In genomic region chr1:55060133-55060999, GRCh38 we compare ENCODE assay signal across 11 cellular contexts. TPM values are rescaled to one million over a fixed set of nuclear protein-coding genes. Genes with fewer than 3 reads are reported as not detected.
DNase-seq lines count a peak whose midpoint lies in the region; TF ChIP-seq lines count a peak whose summit lies in the region.
"Had no signal": no experiment of that assay in that cellular context is flagged by ENCODE, and none has a peak within 500 bp of the region (broad histone marks: within the 10 kb centered on the region; RNA-seq: fewer than 3 reads in every experiment).

No MANE protein-coding gene starts in this region.

- DNase-seq in DMS79 treated with DMSO at 0.1 percent for 48 hours (lab: John Stamatoyannopoulos, UW), result peak; percentile 72
- peak; percentile 31 for DNase-seq in GM20000 (ENCODE audit: low spot score)
- peak; percentile 74 for DNase-seq in NCI-H69 (lab: John Stamatoyannopoulos, UW)
- DNase-seq in epithelial cell of prostate (ENCODE audit: low read depth, low spot score), result no peak
- no peak for DNase-seq in amniotic stem cell (lab: John Stamatoyannopoulos, UW)
- DNase-seq in stomach, result no peak
- no peak for DNase-seq in GM10248 (ENCODE audit: extremely low spot score)
- no peak for DNase-seq in HuH-7 (ENCODE audit: low spot score)
- DNase-seq: MV-4-11 had no signal

- 89 to 94% (median 91%) methylated on average over 14 of the region's 14 CpGs for WGBS in stomach, 5 donors

- intact Hi-C loops in stomach (cut with DNase I; ENCODE audit: low total_unique reads), result no loop called here

- no peak for TF ChIP-seq POLR2A in stomach (IDR thresholded peaks at IDR 0.05)

- no peaks in the 10 kb centered on the region for H3K27me3 ChIP-seq in stomach

- H3K4me3 ChIP-seq in stomach, result no peak overlapping the region
- H3K4me3 ChIP-seq: lung had no signal

- TF ChIP-seq EP300 in stomach (IDR thresholded peaks at IDR 0.05), result no peak

- peaks cover 0 to 17% (median 7%) of the 10 kb centered on the region in 4 donors for H3K4me1 ChIP-seq in stomach

- no peaks in the 10 kb centered on the region for H3K36me3 ChIP-seq in stomach

- peak overlapping the region; percentile 19 for H3K27ac ChIP-seq in epithelial cell of prostate
- no peak overlapping the region for H3K27ac ChIP-seq in stomach

- CTCF ChIA-PET in GM10248 (lab: Yijun Ruan, JAX), result interaction anchor here (0.6 to 1.4 kb wide), 4 partner anchors 11 to 115 kb away, joined by 3 to 5 read pairs (median 3); no protein-coding TSS in a partner anchor

- POLR2A ChIA-PET in GM10248 (lab: Yijun Ruan, JAX), result no interaction called here

- TF ChIP-seq CTCF in GM20000 (IDR thresholded peaks at IDR 0.05; ENCODE audit: extremely low read depth, missing control alignments), result no peak
- TF ChIP-seq CTCF in stomach (IDR thresholded peaks at IDR 0.05), result no peak
- TF ChIP-seq CTCF in GM10248 (IDR thresholded peaks at IDR 0.05; ENCODE audit: control extremely low read depth, extremely low read depth, low read depth, missing control alignments), result no peak

- H3K9me3 ChIP-seq in stomach, result no peaks in the 10 kb centered on the region

RNA-seq across cellular contexts. Expression of gene PCSK9, which starts 21.0 kb away (rescaled TPM):
- total RNA-seq in stomach, result 10 to 100 TPM in 1 of 5 donors, 1 to 10 TPM in 3, not detected in 1; 1.1 to 26.1 (median 2.2) TPM
- 1 to 10 TPM in 2 of 3 donors, not detected in 1; 2.6 to 4.4 TPM for polyA plus RNA-seq in stomach
- total RNA-seq: CD4-positive, alpha-beta T cell had no signal

Comparison
In these comparisons a context has a peak if more than half of its experiments do, and no peak if none do; other contexts are left out.
1. DNase-seq: peak in DMS79 treated with DMSO at 0.1 percent for 48 hours (single experiment), GM20000 (single experiment) and NCI-H69 (single experiment); none in epithelial cell of prostate (single experiment), amniotic stem cell (single experiment), stomach (single experiment), GM10248 (single experiment) and HuH-7 (single experiment).